ENCODE assay signal across 2 cellular contexts in the genomic region with DNA sequence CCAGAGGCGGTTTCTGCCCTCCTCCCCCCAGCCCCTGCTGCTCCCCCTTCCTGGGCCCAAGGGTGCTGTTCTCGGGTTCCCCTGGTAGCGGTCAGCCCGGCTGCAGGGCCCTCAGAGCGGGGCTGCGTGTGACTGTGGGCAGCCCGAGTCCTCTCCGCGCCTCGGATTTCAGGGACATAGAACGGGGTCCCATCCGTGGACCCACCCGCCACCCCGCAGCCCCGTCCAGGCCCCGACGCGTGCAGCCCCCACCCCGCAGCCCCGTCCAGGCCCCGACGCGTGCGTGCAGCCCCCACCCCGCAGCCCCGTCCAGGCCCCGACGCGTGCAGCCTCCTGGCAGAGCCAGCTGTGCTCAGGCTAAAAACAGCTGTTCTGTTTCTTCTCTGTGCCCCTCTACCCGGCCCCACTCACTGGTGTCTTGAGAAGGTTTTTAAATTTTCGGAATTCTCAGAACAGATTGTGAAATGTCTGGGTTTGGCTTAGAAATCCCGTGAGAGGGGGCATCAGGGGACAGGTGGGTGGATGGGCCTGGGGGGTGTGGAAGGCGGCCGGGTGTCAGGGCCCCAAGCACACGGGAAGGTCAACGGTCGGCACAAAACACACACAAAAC.
TF ChIP-seq lines count a peak whose summit lies in the region.

No MANE protein-coding gene starts in this region.

TF ChIP-seq in SK-N-SH, 30 proteins besides CTCF, POLR2A, EP300 and RAD21:
- TF ChIP-seq SMC3 (IDR thresholded peaks at IDR 0.05; ENCODE audit: low read depth, low read length) (no peak), ELF1 (IDR thresholded peaks at IDR 0.05) (no peak), CHD2 (IDR thresholded peaks at IDR 0.05; ENCODE audit: low read length, partially characterized antibody) (no peak), YY1 (IDR thresholded peaks at IDR 0.05; ENCODE audit: low read depth) (no peak), EZH2phosphoT487 (IDR thresholded peaks at IDR 0.05; ENCODE audit: borderline replicate concordance, low read depth) (no peak), RFX5 (IDR thresholded peaks at IDR 0.05; ENCODE audit: low read length) (no peak), TCF12 (IDR thresholded peaks at IDR 0.05) (no peak), GATA2 (CRISPR knock-in tag; IDR thresholded peaks at IDR 0.05) (no peak)
- TF ChIP-seq, protein P1, sequence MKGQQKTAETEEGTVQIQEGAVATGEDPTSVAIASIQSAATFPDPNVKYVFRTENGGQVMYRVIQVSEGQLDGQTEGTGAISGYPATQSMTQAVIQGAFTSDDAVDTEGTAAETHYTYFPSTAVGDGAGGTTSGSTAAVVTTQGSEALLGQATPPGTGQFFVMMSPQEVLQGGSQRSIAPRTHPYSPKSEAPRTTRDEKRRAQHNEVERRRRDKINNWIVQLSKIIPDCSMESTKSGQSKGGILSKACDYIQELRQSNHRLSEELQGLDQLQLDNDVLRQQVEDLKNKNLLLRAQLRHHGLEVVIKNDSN (IDR thresholded peaks at IDR 0.05; ENCODE audit: borderline replicate concordance, low read depth) = no peak
- TF ChIP-seq, protein P2, sequence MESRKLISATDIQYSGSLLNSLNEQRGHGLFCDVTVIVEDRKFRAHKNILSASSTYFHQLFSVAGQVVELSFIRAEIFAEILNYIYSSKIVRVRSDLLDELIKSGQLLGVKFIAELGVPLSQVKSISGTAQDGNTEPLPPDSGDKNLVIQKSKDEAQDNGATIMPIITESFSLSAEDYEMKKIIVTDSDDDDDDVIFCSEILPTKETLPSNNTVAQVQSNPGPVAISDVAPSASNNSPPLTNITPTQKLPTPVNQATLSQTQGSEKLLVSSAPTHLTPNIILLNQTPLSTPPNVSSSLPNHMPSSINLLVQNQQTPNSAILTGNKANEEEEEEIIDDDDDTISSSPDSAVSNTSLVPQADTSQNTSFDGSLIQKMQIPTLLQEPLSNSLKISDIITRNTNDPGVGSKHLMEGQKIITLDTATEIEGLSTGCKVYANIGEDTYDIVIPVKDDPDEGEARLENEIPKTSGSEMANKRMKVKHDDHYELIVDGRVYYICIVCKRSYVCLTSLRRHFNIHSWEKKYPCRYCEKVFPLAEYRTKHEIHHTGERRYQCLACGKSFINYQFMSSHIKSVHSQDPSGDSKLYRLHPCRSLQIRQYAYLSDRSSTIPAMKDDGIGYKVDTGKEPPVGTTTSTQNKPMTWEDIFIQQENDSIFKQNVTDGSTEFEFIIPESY (IDR thresholded peaks at IDR 0.05; ENCODE audit: borderline replicate concordance, low read depth) = no peak
- TF ChIP-seq, protein P3, sequence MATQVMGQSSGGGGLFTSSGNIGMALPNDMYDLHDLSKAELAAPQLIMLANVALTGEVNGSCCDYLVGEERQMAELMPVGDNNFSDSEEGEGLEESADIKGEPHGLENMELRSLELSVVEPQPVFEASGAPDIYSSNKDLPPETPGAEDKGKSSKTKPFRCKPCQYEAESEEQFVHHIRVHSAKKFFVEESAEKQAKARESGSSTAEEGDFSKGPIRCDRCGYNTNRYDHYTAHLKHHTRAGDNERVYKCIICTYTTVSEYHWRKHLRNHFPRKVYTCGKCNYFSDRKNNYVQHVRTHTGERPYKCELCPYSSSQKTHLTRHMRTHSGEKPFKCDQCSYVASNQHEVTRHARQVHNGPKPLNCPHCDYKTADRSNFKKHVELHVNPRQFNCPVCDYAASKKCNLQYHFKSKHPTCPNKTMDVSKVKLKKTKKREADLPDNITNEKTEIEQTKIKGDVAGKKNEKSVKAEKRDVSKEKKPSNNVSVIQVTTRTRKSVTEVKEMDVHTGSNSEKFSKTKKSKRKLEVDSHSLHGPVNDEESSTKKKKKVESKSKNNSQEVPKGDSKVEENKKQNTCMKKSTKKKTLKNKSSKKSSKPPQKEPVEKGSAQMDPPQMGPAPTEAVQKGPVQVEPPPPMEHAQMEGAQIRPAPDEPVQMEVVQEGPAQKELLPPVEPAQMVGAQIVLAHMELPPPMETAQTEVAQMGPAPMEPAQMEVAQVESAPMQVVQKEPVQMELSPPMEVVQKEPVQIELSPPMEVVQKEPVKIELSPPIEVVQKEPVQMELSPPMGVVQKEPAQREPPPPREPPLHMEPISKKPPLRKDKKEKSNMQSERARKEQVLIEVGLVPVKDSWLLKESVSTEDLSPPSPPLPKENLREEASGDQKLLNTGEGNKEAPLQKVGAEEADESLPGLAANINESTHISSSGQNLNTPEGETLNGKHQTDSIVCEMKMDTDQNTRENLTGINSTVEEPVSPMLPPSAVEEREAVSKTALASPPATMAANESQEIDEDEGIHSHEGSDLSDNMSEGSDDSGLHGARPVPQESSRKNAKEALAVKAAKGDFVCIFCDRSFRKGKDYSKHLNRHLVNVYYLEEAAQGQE (IDR thresholded peaks at IDR 0.05; ENCODE audit: low read depth, low read length) = no peak
TF ChIP-seq in SK-N-SH: peak in this region for 0.

TF ChIP-seq in SK-N-SH treated with all-trans-retinoic acid at 6 μM for 48 hours, 23 proteins besides CTCF, POLR2A, EP300 and RAD21 (continued from another document):
- TF ChIP-seq ISL1 (CRISPR knock-in tag; IDR thresholded peaks at IDR 0.05) = no peak
- TF ChIP-seq, protein P4, sequence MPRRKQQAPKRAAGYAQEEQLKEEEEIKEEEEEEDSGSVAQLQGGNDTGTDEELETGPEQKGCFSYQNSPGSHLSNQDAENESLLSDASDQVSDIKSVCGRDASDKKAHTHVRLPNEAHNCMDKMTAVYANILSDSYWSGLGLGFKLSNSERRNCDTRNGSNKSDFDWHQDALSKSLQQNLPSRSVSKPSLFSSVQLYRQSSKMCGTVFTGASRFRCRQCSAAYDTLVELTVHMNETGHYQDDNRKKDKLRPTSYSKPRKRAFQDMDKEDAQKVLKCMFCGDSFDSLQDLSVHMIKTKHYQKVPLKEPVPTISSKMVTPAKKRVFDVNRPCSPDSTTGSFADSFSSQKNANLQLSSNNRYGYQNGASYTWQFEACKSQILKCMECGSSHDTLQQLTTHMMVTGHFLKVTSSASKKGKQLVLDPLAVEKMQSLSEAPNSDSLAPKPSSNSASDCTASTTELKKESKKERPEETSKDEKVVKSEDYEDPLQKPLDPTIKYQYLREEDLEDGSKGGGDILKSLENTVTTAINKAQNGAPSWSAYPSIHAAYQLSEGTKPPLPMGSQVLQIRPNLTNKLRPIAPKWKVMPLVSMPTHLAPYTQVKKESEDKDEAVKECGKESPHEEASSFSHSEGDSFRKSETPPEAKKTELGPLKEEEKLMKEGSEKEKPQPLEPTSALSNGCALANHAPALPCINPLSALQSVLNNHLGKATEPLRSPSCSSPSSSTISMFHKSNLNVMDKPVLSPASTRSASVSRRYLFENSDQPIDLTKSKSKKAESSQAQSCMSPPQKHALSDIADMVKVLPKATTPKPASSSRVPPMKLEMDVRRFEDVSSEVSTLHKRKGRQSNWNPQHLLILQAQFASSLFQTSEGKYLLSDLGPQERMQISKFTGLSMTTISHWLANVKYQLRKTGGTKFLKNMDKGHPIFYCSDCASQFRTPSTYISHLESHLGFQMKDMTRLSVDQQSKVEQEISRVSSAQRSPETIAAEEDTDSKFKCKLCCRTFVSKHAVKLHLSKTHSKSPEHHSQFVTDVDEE (CRISPR knock-in tag; IDR thresholded peaks at IDR 0.05) = no peak
- TF ChIP-seq ARNTL (CRISPR knock-in tag; IDR thresholded peaks at IDR 0.05; ENCODE audit: borderline replicate concordance, low read depth) = no peak
- no peak for TF ChIP-seq CSDC2 (CRISPR knock-in tag; IDR thresholded peaks at IDR 0.05)
- TF ChIP-seq, protein P5, sequence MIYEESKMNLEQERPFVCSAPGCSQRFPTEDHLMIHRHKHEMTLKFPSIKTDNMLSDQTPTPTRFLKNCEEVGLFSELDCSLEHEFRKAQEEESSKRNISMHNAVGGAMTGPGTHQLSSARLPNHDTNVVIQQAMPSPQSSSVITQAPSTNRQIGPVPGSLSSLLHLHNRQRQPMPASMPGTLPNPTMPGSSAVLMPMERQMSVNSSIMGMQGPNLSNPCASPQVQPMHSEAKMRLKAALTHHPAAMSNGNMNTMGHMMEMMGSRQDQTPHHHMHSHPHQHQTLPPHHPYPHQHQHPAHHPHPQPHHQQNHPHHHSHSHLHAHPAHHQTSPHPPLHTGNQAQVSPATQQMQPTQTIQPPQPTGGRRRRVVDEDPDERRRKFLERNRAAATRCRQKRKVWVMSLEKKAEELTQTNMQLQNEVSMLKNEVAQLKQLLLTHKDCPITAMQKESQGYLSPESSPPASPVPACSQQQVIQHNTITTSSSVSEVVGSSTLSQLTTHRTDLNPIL (CRISPR knock-in tag; IDR thresholded peaks at IDR 0.05; ENCODE audit: low read depth) = no peak
- no peak for TF ChIP-seq RARB (CRISPR knock-in tag; IDR thresholded peaks at IDR 0.05)
- TF ChIP-seq SNAI2 (CRISPR knock-in tag; IDR thresholded peaks at IDR 0.05) = no peak
- no peak for TF ChIP-seq BACH2 (CRISPR knock-in tag; IDR thresholded peaks at IDR 0.05; ENCODE audit: borderline replicate concordance)
- no peak for TF ChIP-seq TOX (CRISPR knock-in tag; IDR thresholded peaks at IDR 0.05; ENCODE audit: borderline replicate concordance)
- TF ChIP-seq, protein P6, sequence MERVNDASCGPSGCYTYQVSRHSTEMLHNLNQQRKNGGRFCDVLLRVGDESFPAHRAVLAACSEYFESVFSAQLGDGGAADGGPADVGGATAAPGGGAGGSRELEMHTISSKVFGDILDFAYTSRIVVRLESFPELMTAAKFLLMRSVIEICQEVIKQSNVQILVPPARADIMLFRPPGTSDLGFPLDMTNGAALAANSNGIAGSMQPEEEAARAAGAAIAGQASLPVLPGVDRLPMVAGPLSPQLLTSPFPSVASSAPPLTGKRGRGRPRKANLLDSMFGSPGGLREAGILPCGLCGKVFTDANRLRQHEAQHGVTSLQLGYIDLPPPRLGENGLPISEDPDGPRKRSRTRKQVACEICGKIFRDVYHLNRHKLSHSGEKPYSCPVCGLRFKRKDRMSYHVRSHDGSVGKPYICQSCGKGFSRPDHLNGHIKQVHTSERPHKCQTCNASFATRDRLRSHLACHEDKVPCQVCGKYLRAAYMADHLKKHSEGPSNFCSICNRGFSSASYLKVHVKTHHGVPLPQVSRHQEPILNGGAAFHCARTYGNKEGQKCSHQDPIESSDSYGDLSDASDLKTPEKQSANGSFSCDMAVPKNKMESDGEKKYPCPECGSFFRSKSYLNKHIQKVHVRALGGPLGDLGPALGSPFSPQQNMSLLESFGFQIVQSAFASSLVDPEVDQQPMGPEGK (CRISPR knock-in tag; IDR thresholded peaks at IDR 0.05; ENCODE audit: borderline replicate concordance) = no peak
- no peak for TF ChIP-seq ZNF565 (CRISPR knock-in tag; conservative IDR thresholded peaks at IDR 0.05; ENCODE audit: low read depth)
- no peak for TF ChIP-seq TCF4 (CRISPR knock-in tag; IDR thresholded peaks at IDR 0.05; ENCODE audit: borderline replicate concordance)
- TF ChIP-seq, protein P7, sequence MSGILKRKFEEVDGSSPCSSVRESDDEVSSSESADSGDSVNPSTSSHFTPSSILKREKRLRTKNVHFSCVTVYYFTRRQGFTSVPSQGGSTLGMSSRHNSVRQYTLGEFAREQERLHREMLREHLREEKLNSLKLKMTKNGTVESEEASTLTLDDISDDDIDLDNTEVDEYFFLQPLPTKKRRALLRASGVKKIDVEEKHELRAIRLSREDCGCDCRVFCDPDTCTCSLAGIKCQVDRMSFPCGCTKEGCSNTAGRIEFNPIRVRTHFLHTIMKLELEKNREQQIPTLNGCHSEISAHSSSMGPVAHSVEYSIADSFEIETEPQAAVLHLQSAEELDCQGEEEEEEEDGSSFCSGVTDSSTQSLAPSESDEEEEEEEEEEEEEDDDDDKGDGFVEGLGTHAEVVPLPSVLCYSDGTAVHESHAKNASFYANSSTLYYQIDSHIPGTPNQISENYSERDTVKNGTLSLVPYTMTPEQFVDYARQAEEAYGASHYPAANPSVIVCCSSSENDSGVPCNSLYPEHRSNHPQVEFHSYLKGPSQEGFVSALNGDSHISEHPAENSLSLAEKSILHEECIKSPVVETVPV (CRISPR knock-in tag; IDR thresholded peaks at IDR 0.05) = no peak
- no peak for TF ChIP-seq ZFP3 (CRISPR knock-in tag; IDR thresholded peaks at IDR 0.05)
